In the genomic region with DNA sequence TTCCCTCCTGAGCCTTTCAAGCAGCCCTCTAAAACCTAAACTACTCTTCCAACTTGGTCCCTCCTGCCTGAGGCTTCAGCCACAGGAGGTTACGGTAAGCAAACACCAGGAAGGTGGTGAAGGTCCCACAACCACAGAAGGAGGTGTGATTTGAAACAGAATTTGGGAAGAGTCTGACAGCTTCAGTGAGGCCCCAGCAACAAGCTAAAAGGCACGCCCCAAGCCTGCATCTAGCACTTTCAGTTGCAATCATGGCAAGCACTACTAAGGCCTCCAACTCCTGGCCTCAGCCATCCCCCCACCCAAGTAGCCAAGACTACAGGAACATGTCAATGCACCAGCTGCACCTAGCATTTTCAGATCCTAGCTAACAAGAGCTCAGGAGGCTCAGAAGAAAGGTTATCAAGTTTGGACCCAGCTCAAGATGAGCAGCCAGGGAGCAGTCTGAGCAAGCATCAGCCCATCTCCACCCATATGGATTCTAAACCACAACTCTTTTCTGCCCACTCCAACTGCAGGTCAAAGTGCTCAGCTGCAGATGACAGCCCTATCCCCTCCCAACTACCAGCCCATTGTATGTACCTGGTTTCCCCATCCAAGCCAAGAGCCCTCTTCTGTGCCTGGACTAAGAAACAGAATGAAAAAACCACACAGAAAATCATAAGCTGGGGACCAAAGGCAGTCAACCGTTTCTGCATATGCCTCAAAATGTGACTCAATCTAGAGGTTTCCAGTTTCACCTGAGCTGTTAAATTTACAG, we compare ENCODE assay signal across 8 cellular contexts. TPM values are rescaled to one million over a fixed set of nuclear protein-coding genes. Genes with fewer than 3 reads are reported as not detected.
DNase-seq lines count a peak whose midpoint lies in the region; FAIRE-seq and TF ChIP-seq lines count a peak whose summit lies in the region.

No MANE protein-coding gene starts in this region.

- peak overlapping the region in 1 of 2 experiments; percentile 47; a peak in 2 of 5 replicates for H3K4me3 Mint-ChIP-seq in H9

- peak; percentile 40 for DNase-seq in EL
- no peak for DNase-seq in H9
- DNase-seq in RCC 7860 (ENCODE audit: low spot score), result peak; percentile 51
- DNase-seq in effector memory CD4-positive, alpha-beta T cell, result peak in 2 of 3 donors; percentile 40 to 43
- no peak for DNase-seq in DMS114 treated with DMSO at 0.1 percent for 48 hours (lab: John Stamatoyannopoulos, UW; ENCODE audit: unreplicated experiment)
- DNase-seq in putamen (ENCODE audit: low spot score), result no peak
- DNase-seq in COR-L47 (lab: John Stamatoyannopoulos, UW), result no peak

- peak overlapping the region; percentile 93 to 98 (median 96) for H3K27ac Mint-ChIP-seq in H9

- H3T11ph ChIP-seq in H9 (ENCODE audit: low read length), result no peak overlapping the region

- no peaks in the 10 kb centered on the region for H3K79me2 ChIP-seq in H9 (ENCODE audit: insufficient read depth, low read length)

- H3K36me3 ChIP-seq in effector memory CD4-positive, alpha-beta T cell (ENCODE audit: control insufficient read depth, insufficient read depth, low read length), result peaks cover 6% of the 10 kb centered on the region
- peaks cover 10% of the 10 kb centered on the region for H3K36me3 ChIP-seq in rectal smooth muscle tissue (ENCODE audit: control insufficient read depth, insufficient read depth, low read length)

- no CpG with 5 or more reads among the region's 3 CpGs for WGBS in H9 (ENCODE audit: extremely low coverage, insufficient read length, low lambda C conversion rate)

- H3K9me3 Mint-ChIP-seq in H9, result no peaks in the 10 kb centered on the region; a peak in 1 of 5 replicates

- H4K8ac ChIP-seq in H9 (replicated peaks; ENCODE audit: insufficient read length, low read depth, low read length), result no peak overlapping the region

- no peak overlapping the region for H3K4me2 ChIP-seq in H9 (ENCODE audit: insufficient read depth, insufficient read length, low read length)

- no peak overlapping the region for H2AFZ ChIP-seq in H9 (ENCODE audit: low read length)

- H2AK5ac ChIP-seq in H9 (ENCODE audit: insufficient read length, low read length), result no peak overlapping the region

- peaks cover 2% of the 10 kb centered on the region for H4K20me1 ChIP-seq in H9 (ENCODE audit: control insufficient read depth, insufficient read depth, insufficient read length)

- H3K4ac ChIP-seq in H9 (ENCODE audit: low read depth, low read length), result no peak overlapping the region

- H4K91ac ChIP-seq in H9 (ENCODE audit: insufficient read length, low read depth, low read length), result no peak overlapping the region

- H3K36me3 Mint-ChIP-seq in H9 (ENCODE audit: insufficient read depth in 1 of 3, low read depth in 3 of 3), result peaks cover 30 to 68% (median 45%) of the 10 kb centered on the region in 3 experiments

- H2BK120ac ChIP-seq in H9 (ENCODE audit: low read depth, low read length, poor library complexity, severe bottlenecking), result no peak overlapping the region

- no peak overlapping the region for H3K14ac ChIP-seq in H9 (ENCODE audit: insufficient read depth, low read length)

- no peaks in the 10 kb centered on the region for H3K9me3 ChIP-seq in H9 (ENCODE audit: control insufficient read depth, low read depth, low read length)
- no peaks in the 10 kb centered on the region for H3K9me3 ChIP-seq in effector memory CD4-positive, alpha-beta T cell (ENCODE audit: control insufficient read depth, low read length)

- H2BK12ac ChIP-seq in H9 (ENCODE audit: insufficient read length, low read depth, low read length), result no peak overlapping the region

- H3K27ac ChIP-seq in H9 (ENCODE audit: insufficient read length, low read depth, low read length) (peak overlapping the region; percentile 4), rectal smooth muscle tissue (ENCODE audit: low read depth, low read length) (peak overlapping the region; percentile 91)
- peak overlapping the region; percentile 99 for H3K27ac ChIP-seq in effector memory CD4-positive, alpha-beta T cell (ENCODE audit: insufficient read depth, low read length, poor library complexity, severe bottlenecking)

- peaks cover 2% of the 10 kb centered on the region; the same call in 1 of the 2 replicates for H3K27me3 Mint-ChIP-seq in H9 (ENCODE audit: low read depth)

- H2BK5ac ChIP-seq in H9 (ENCODE audit: insufficient read length, low read length), result no peak overlapping the region

- peak; percentile 79 for FAIRE-seq in RCC 7860 (lab: Jason Lieb, UNC)

- H3K4me3 ChIP-seq in effector memory CD4-positive, alpha-beta T cell (ENCODE audit: insufficient read depth, low read depth, low read length, poor library complexity, severe bottlenecking), result peak overlapping the region; percentile 44
- H3K4me3 ChIP-seq in rectal smooth muscle tissue (ENCODE audit: low read length), result peak overlapping the region; percentile 40

- no peak overlapping the region for H4K5ac ChIP-seq in H9 (ENCODE audit: insufficient read length, low read depth, low read length)

- H3K56ac ChIP-seq in H9 (ENCODE audit: insufficient read length, low read depth, low read length), result no peak overlapping the region

- no peak overlapping the region for H2BK15ac ChIP-seq in H9 (ENCODE audit: low read depth, low read length)

- H3K4me1 ChIP-seq in H9 (ENCODE audit: insufficient read depth, low read length) (peaks cover 24% of the 10 kb centered on the region; the same call in 1 of the 2 replicates), rectal smooth muscle tissue (ENCODE audit: control insufficient read depth, insufficient read depth, low read length) (peaks cover 40% of the 10 kb centered on the region)
- peaks cover 86% of the 10 kb centered on the region for H3K4me1 ChIP-seq in effector memory CD4-positive, alpha-beta T cell (ENCODE audit: control insufficient read depth, insufficient read depth, low read length, poor library complexity, severe bottlenecking)

- no peaks in the 10 kb centered on the region for H3K27me3 ChIP-seq in H9 (ENCODE audit: insufficient read depth, low read length)
- H3K27me3 ChIP-seq in effector memory CD4-positive, alpha-beta T cell (replicated peaks; ENCODE audit: control insufficient read depth, insufficient read depth, low read length, poor library complexity, severe bottlenecking), result no peaks in the 10 kb centered on the region
- H3K27me3 ChIP-seq in rectal smooth muscle tissue (ENCODE audit: control insufficient read depth, insufficient read depth, low read length), result no peaks in the 10 kb centered on the region

- no peak for TF ChIP-seq CTCF in H9 (conservative IDR thresholded peaks at IDR 0.05)

- H3K79me1 ChIP-seq in H9 (ENCODE audit: insufficient read depth, low read depth, low read length, poor library complexity, severe bottlenecking), result no peaks in the 10 kb centered on the region

- H2BK20ac ChIP-seq in H9 (ENCODE audit: low read depth, low read length, poor library complexity, severe bottlenecking), result no peak overlapping the region

- no peaks in the 10 kb centered on the region for H3K23me2 ChIP-seq in H9 (ENCODE audit: insufficient read length, low read depth, low read length, poor library complexity, severe bottlenecking)

- peak overlapping the region; percentile 43 for H3K18ac ChIP-seq in H9 (ENCODE audit: insufficient read length, low read depth, low read length)

- H3K23ac ChIP-seq in H9 (ENCODE audit: insufficient read length, low read depth, low read length), result no peak overlapping the region

- peaks cover 73 to 79% of the 10 kb centered on the region in 2 experiments for H3K4me1 Mint-ChIP-seq in H9

- H3K9ac ChIP-seq in H9 (ENCODE audit: extremely low read depth, insufficient read length, low read length) (no peak overlapping the region), rectal smooth muscle tissue (ENCODE audit: low read length) (peak overlapping the region; percentile 16)

RNA-seq across cellular contexts. Expression of a gene that starts 10.4 kb away (rescaled TPM):
- total RNA-seq in H9 (2021), result 13.9 and 15.2 TPM in 2 replicates

RNA-seq across cellular contexts. Expression of a gene that starts 16.6 kb away (rescaled TPM):
- total RNA-seq in H9 (2021), result 1,790 and 1,800 TPM in 2 replicates

RNA-seq across cellular contexts. Expression of a gene that starts 34.3 kb away (rescaled TPM):
- total RNA-seq in H9 (2021), result 20.7 and 24.9 TPM in 2 replicates

RNA-seq across cellular contexts. Expression of a gene that starts 44.6 kb away (rescaled TPM):
- total RNA-seq in H9 (2021), result 143 and 149 TPM in 2 replicates

RNA-seq across cellular contexts. Expression of a gene that starts 55.5 kb away (rescaled TPM):
- 35.3 and 40.6 TPM in 2 replicates for total RNA-seq in H9 (2021)

Comparison
In these comparisons a context has a peak if more than half of its experiments do, and no peak if none do; other contexts are left out.
1. DNase-seq: peak in EL (single experiment), RCC 7860 (single experiment) and effector memory CD4-positive, alpha-beta T cell (2 of 3); none in H9 (single experiment), DMS114 treated with DMSO at 0.1 percent for 48 hours (single experiment), putamen (single experiment) and COR-L47 (single experiment).
2. H3K27ac ChIP-seq: peak in every context shown above with its lines; median percentile 99 in effector memory CD4-positive, alpha-beta T cell; 91 in rectal smooth muscle tissue; 4 in H9.